ENCODE assay signal across 17 cellular contexts in genomic region chr2:226902041-226902972, GRCh38.
A peak's percentile ranks its signal among the peaks of the same experiment; 100 is the strongest.
DNase-seq lines count a peak whose midpoint lies in the region; ATAC-seq, FAIRE-seq and TF ChIP-seq lines count a peak whose summit lies in the region.
"Had no signal": no experiment of that assay in that cellular context is flagged by ENCODE, and none has a peak within 500 bp of the region (broad histone marks: within the 10 kb centered on the region; RNA-seq: fewer than 3 reads in every experiment).

No MANE protein-coding gene starts in this region.

- H3K4me2 ChIP-seq in OCI-LY7 (ENCODE audit: low read length): peak overlapping the region; percentile 59
- H3K4me2 ChIP-seq: BLaER1 had no signal

- peak; percentile 69 for FAIRE-seq in GM12891 (lab: Jason Lieb, UNC)
- FAIRE-seq: H1 had no signal

- H3K4me3 ChIP-seq in OCI-LY7 (ENCODE audit: low read depth, low read length, poor library complexity, severe bottlenecking): no peak overlapping the region
- H3K4me3 ChIP-seq in cardiac fibroblast (replicated peaks in 1 of 2; ENCODE audit: low read depth in 2 of 2, low read length in 2 of 2): no peak overlapping the region
- H3K4me3 ChIP-seq: BLaER1, dorsolateral prefrontal cortex had no signal

- H3K4me3 Mint-ChIP-seq in natural killer cell treated with Interleukin-12 subunit alpha and Interleukin-12 subunit beta and Interleukin-15 and Interleukin-18, amount 100 ng/mL, for 72 hours: no peak overlapping the region
- H3K4me3 Mint-ChIP-seq: brain had no signal

- TF ChIP-seq CTCF in OCI-LY7 (conservative IDR thresholded peaks at IDR 0.05; ENCODE audit: low read length) (no peak), cardiac fibroblast (IDR thresholded peaks at IDR 0.05; ENCODE audit: low read depth, low read length) (no peak)

- peak overlapping the region; percentile 38 for H3K27ac ChIP-seq in OCI-LY7 (ENCODE audit: low read depth, low read length, poor library complexity, severe bottlenecking)
- H3K27ac ChIP-seq: BLaER1, dorsolateral prefrontal cortex had no signal

- H3K79me2 ChIP-seq in OCI-LY7 (ENCODE audit: insufficient read depth, low read depth, low read length): peaks cover 8% of the 10 kb centered on the region; the same call in 1 of the 2 replicates

- peak overlapping the region in 1 of 2 donors; percentile 56 for H3K27ac Mint-ChIP-seq in natural killer cell treated with Interleukin-12 subunit alpha and Interleukin-12 subunit beta and Interleukin-15 and Interleukin-18, amount 100 ng/mL, for 72 hours
- H3K27ac Mint-ChIP-seq: brain had no signal

- CTCF ChIA-PET in OCI-LY7 (lab: Charles Lee; ENCODE audit: unreplicated experiment): no interaction called here

- peaks cover 34 to 50% of the 10 kb centered on the region in 2 donors for H3K4me1 Mint-ChIP-seq in natural killer cell treated with Interleukin-12 subunit alpha and Interleukin-12 subunit beta and Interleukin-15 and Interleukin-18, amount 100 ng/mL, for 72 hours (ENCODE audit: low read depth in 2 of 2)

- no peak for DNase-seq in GM12891 (ENCODE audit: insufficient read length, low spot score)
- DNase-seq in OCI-LY7 (ENCODE audit: low spot score): peak; percentile 22
- DNase-seq in cardiac fibroblast (ENCODE audit: low read depth in 2 of 2): peak; percentile 22 to 39
- no peak for DNase-seq in natural killer cell treated with Interleukin-12 subunit alpha and Interleukin-12 subunit beta and Interleukin-15 and Interleukin-18, amount 100 ng/mL, for 72 hours (ENCODE audit: low spot score)
- no peak for DNase-seq in NCI-H345 (lab: John Stamatoyannopoulos, UW)
- DNase-seq in OCI-M1 (lab: John Stamatoyannopoulos, UW): no peak
- DNase-seq: activated gamma-delta T cell, dorsolateral prefrontal cortex, hypothalamus, MM.1S, NCI-H1930, NCI-H510A had no signal

- H2AFZ ChIP-seq in OCI-LY7 (ENCODE audit: low read length): peak overlapping the region; percentile 65; the same call in 1 of the 2 replicates

- H3K27me3 Mint-ChIP-seq in natural killer cell treated with Interleukin-12 subunit alpha and Interleukin-12 subunit beta and Interleukin-15 and Interleukin-18, amount 100 ng/mL, for 72 hours: no peaks in the 10 kb centered on the region
- H3K27me3 Mint-ChIP-seq: brain had no signal

- no peaks in the 10 kb centered on the region for H3K9me3 ChIP-seq in OCI-LY7 (ENCODE audit: low read length)
- H3K9me3 ChIP-seq: BLaER1 had no signal

- POLR2A ChIA-PET in OCI-LY7 (lab: Charles Lee): interaction anchor here (0.7 to 6.2 kb wide), 10 partner anchors 12 to 99 kb away, joined by 3 to 35 read pairs (median 3); no protein-coding TSS in a partner anchor

- TF ChIP-seq POLR2A in GM12891 (IDR thresholded peaks at IDR 0.05; ENCODE audit: low read depth, low read length): no peak

- BruUV-seq in OCI-LY7 (replicated peaks; lab: Mats Ljungman, UMichigan): no TSS peak

- peaks cover 8% of the 10 kb centered on the region for H3K36me3 ChIP-seq in OCI-LY7 (ENCODE audit: insufficient read depth, low read length)

- peak; percentile 24 to 71 for ATAC-seq in natural killer cell treated with Interleukin-12 subunit alpha and Interleukin-12 subunit beta and Interleukin-15 and Interleukin-18, amount 100 ng/mL, for 72 hours
- ATAC-seq in HG03521 (IDR thresholded peaks at IDR 0.05; ENCODE audit: unreplicated experiment): no peak
- no peak for ATAC-seq in HG02759 (IDR thresholded peaks at IDR 0.05; ENCODE audit: unreplicated experiment)

- intact Hi-C loops in OCI-LY7 (cut with micrococcal nuclease; ENCODE audit: unreplicated experiment): loop anchor here (10.0 kb wide), 2 partner anchors 1628 to 1958 kb away; no protein-coding TSS in a partner anchor

- H3K9me2 ChIP-seq in OCI-LY7 (ENCODE audit: insufficient read depth, low read length): no peaks in the 10 kb centered on the region

- peaks cover 2% of the 10 kb centered on the region for H3K36me3 Mint-ChIP-seq in natural killer cell treated with Interleukin-12 subunit alpha and Interleukin-12 subunit beta and Interleukin-15 and Interleukin-18, amount 100 ng/mL, for 72 hours

- H4K20me1 ChIP-seq in OCI-LY7 (ENCODE audit: insufficient read depth, low read length): no peaks in the 10 kb centered on the region
- H4K20me1 ChIP-seq: BLaER1 had no signal

- peaks cover 85% of the 10 kb centered on the region for H3K4me1 ChIP-seq in OCI-LY7 (ENCODE audit: insufficient read depth, low read length, poor library complexity, severe bottlenecking)

- no peaks in the 10 kb centered on the region for H3K9me3 Mint-ChIP-seq in natural killer cell treated with Interleukin-12 subunit alpha and Interleukin-12 subunit beta and Interleukin-15 and Interleukin-18, amount 100 ng/mL, for 72 hours

TF ChIP-seq in GM12891, 5 proteins besides CTCF, POLR2A, EP300 and RAD21:
- TF ChIP-seq POU2F2 (IDR thresholded peaks at IDR 0.05; ENCODE audit: low read depth, low read length) (no peak), SPI1 (IDR thresholded peaks at IDR 0.05; ENCODE audit: low read depth, low read length) (no peak), PAX5 (IDR thresholded peaks at IDR 0.05; ENCODE audit: insufficient read depth, low read length, severe bottlenecking) (no peak), POLR2AphosphoS5 (IDR thresholded peaks at IDR 0.05; ENCODE audit: low read depth, low read length) (no peak), TAF1 (IDR thresholded peaks at IDR 0.05; ENCODE audit: low read depth, low read length) (no peak)

Comparison
In these comparisons a context has a peak if more than half of its experiments do, and no peak if none do; other contexts are left out.
1. DNase-seq: peak in OCI-LY7 (single experiment) and cardiac fibroblast (2 of 2); none in GM12891 (single experiment), natural killer cell treated with Interleukin-12 subunit alpha and Interleukin-12 subunit beta and Interleukin-15 and Interleukin-18, amount 100 ng/mL, for 72 hours (single experiment), NCI-H345 (single experiment) and OCI-M1 (single experiment).
2. ATAC-seq: peak in natural killer cell treated with Interleukin-12 subunit alpha and Interleukin-12 subunit beta and Interleukin-15 and Interleukin-18, amount 100 ng/mL, for 72 hours (2 of 2); none in HG03521 (single experiment) and HG02759 (single experiment).